8 cellular contexts compared by ENCODE assay signal in the genomic region with DNA sequence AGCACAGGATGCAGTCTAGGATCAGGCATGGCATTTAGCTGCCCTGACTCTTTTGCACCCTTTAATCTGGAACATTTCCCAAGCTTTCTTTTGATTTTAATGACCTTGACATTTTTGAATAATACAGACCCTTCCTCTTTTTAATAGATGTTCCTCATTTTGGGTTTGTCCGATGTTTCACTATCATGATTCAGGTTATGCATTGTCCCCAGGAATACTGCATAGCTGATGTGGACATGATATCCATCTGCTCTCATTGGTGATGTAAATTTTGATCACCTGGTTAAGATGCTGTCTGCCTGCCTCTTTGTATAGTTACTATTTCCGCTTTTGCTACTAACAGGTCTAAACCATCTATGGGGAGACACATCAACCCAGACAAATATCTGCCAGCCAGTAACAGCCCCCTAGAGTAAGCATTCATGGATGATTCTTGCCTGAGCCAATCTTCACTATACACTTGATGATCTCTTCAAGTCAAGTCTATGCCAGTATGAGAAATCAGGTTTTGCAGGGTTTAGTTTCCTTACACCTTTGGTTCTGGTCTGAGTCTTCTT. TPM values are rescaled to one million over a fixed set of nuclear protein-coding genes. Genes with fewer than 3 reads are reported as not detected.
DNase-seq lines count a peak whose midpoint lies in the region; ATAC-seq lines count a peak whose summit lies in the region.

No MANE protein-coding gene starts in this region.

- peaks cover 8% of the 10 kb centered on the region for H3K4me1 ChIP-seq in rectal smooth muscle tissue (ENCODE audit: control insufficient read depth, insufficient read depth, low read length)

- H3K4me3 ChIP-seq in Jurkat, Clone E6-1 (ENCODE audit: low read length), result no peak overlapping the region; the same call in 1 of the 2 replicates
- H3K4me3 ChIP-seq in rectal smooth muscle tissue (ENCODE audit: low read length), result no peak overlapping the region

- DNase-seq in Jurkat, Clone E6-1 (ENCODE audit: low read depth, low spot score), result peak; percentile 16
- DNase-seq in DMS114 treated with DMSO at 0.1 percent for 48 hours (lab: John Stamatoyannopoulos, UW; ENCODE audit: unreplicated experiment), result no peak
- no peak for DNase-seq in hepatic stellate cell (ENCODE audit: low spot score)
- DNase-seq in NCI-H2196 treated with DMSO at 0.1 percent for 48 hours (lab: John Stamatoyannopoulos, UW; ENCODE audit: unreplicated experiment), result no peak

- no peaks in the 10 kb centered on the region for H3K27me3 Mint-ChIP-seq in dendritic cell treated with granulocyte-macrophage colony-stimulating factor and Interleukin-4, amounts not matched to agents 40 ng/mL and 50 ng/mL, for 4 days

- H3K9ac ChIP-seq in rectal smooth muscle tissue (ENCODE audit: low read length), result no peak overlapping the region

- peaks cover 67% of the 10 kb centered on the region for H3K4me1 Mint-ChIP-seq in dendritic cell treated with granulocyte-macrophage colony-stimulating factor and Interleukin-4, amounts not matched to agents 40 ng/mL and 50 ng/mL, for 4 days (ENCODE audit: low read depth)

- H3K27ac Mint-ChIP-seq in dendritic cell treated with granulocyte-macrophage colony-stimulating factor and Interleukin-4, amounts not matched to agents 40 ng/mL and 50 ng/mL, for 4 days, result peak overlapping the region; percentile 100

- no peaks in the 10 kb centered on the region for H3K36me3 ChIP-seq in rectal smooth muscle tissue (ENCODE audit: control insufficient read depth, insufficient read depth, low read length)

- peak overlapping the region; percentile 79 for H3K27ac ChIP-seq in rectal smooth muscle tissue (ENCODE audit: low read depth, low read length)

- H3K27me3 ChIP-seq in rectal smooth muscle tissue (ENCODE audit: control insufficient read depth, insufficient read depth, low read length), result no peaks in the 10 kb centered on the region

- peaks cover 7% of the 10 kb centered on the region for H3K36me3 Mint-ChIP-seq in dendritic cell treated with granulocyte-macrophage colony-stimulating factor and Interleukin-4, amounts not matched to agents 40 ng/mL and 50 ng/mL, for 4 days (ENCODE audit: low read depth)

- H3K9me3 Mint-ChIP-seq in dendritic cell treated with granulocyte-macrophage colony-stimulating factor and Interleukin-4, amounts not matched to agents 40 ng/mL and 50 ng/mL, for 4 days, result no peaks in the 10 kb centered on the region

- peak overlapping the region; percentile 95 for H3K4me3 Mint-ChIP-seq in dendritic cell treated with granulocyte-macrophage colony-stimulating factor and Interleukin-4, amounts not matched to agents 40 ng/mL and 50 ng/mL, for 4 days

- ATAC-seq in GM18499 (IDR thresholded peaks at IDR 0.05; ENCODE audit: insufficient read depth, unreplicated experiment) (peak; percentile 34), GM21529 (IDR thresholded peaks at IDR 0.05; ENCODE audit: unreplicated experiment) (peak; percentile 37)

- intact Hi-C loops in dendritic cell treated with granulocyte-macrophage colony-stimulating factor and Interleukin-4, amounts not matched to agents 40 ng/mL and 50 ng/mL, for 4 days (cut with micrococcal nuclease), result loop anchor here (5.0 kb wide), 1 partner anchor 85 kb away; no protein-coding TSS in a partner anchor

RNA-seq across cellular contexts. Expression of gene ULK4, which starts 50.6 kb away (rescaled TPM):
- 9.7 TPM for polyA plus RNA-seq in Jurkat, Clone E6-1 (2012; ENCODE audit: insufficient read depth, insufficient read length)
